Comparison of ENCODE assay signal across 27 cellular contexts in the genomic region with DNA sequence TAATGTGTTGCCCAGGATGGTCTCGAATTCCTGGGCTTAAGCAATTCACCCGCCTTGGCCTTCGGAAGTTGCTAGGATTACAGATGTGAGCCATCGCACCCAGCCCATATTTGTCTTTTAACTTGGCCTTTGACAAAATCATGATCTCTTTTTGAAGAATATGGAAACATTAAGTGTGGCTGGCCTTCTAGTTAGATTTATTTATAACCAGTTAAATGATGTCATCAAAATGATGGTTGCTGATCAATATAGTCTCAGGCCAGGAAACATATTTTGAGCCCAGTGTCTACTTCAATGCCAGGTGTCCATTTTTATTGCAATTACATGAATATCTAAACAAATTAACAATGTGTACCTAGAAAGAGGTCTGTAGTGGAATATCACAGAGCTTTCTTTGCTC.
"Had no signal": no experiment of that assay in that cellular context is flagged by ENCODE, and none has a peak within 500 bp of the region (broad histone marks: within the 10 kb centered on the region; RNA-seq: fewer than 3 reads in every experiment).

No MANE protein-coding gene starts in this region.

- FAIRE-seq: urothelium cell line had no signal

- H3K27me3 ChIP-seq: stomach, suprapubic skin, testis, thyroid gland, tibial artery, tibial nerve, transverse colon, upper lobe of left lung, upper lobe of right lung, uterus, vagina had no signal

- ATAC-seq: stimulated activated effector memory CD8-positive, alpha-beta T cell treated with anti-CD3 and anti-CD28 coated beads, Interleukin-12 subunit alpha, Interleukin-12 subunit beta, amount 100 ng/mL, for 72 hours; stimulated activated memory B cell treated with anti-CD40 and anti-IgM and Interleukin-4, amounts not matched to agents 10 μg/mL and 1 μg/mL and 100 μg/mL, for 72 hours; stimulated activated naive B cell treated with anti-CD40 and anti-IgM and Interleukin-4, amounts not matched to agents 10 μg/mL and 1 μg/mL and 100 μg/mL, for 72 hours; stimulated activated naive CD8-positive, alpha-beta T cell treated with anti-CD3 and anti-CD28 coated beads, Interleukin-15, amount 100 ng/mL, for 72 hours; stimulated activated naive CD8-positive, alpha-beta T cell treated with anti-CD3 and anti-CD28 coated beads, Interleukin-15, Interleukin-2, amounts not matched to agents 100 U/mL and 50 U/mL, for 24 hours; upper lobe of right lung had no signal

- H3K4me1 ChIP-seq: suprapubic skin, testis, thyroid gland, tibial artery, tibial nerve, transverse colon, upper lobe of left lung, upper lobe of right lung, uterus, vagina had no signal

- H3K4me3 ChIP-seq: stomach, suprapubic skin, testis, thoracic aorta, thyroid gland, tibial artery, tibial nerve, transverse colon, upper lobe of left lung, upper lobe of right lung, uterus, vagina had no signal

- DNase-seq: stimulated activated CD4-positive, alpha-beta T cell treated with anti-CD3 and anti-CD28 coated beads, Interleukin-2, amount 100 ng/mL, for 48 hours; stimulated activated CD4-positive, alpha-beta T cell treated with anti-CD3 and anti-CD28 coated beads, Interleukin-4, amount 100 ng/mL, for 1 hour; stimulated activated CD4-positive, alpha-beta T cell treated with anti-CD3 and anti-CD28 coated beads, Interleukin-4, amount 100 ng/mL, for 24 hours; stimulated activated CD4-positive, alpha-beta T cell treated with anti-CD3 and anti-CD28 coated beads, Interleukin-4, amount 100 ng/mL, for 4 hours; stimulated activated CD8-positive, alpha-beta memory T cell treated with anti-CD3 and anti-CD28 coated beads, Interleukin-4, amount 100 ng/mL, for 48 hours; stimulated activated naive B cell treated with anti-CD40 and anti-IgM and Interleukin-4, amounts not matched to agents 10 μg/mL and 1 μg/mL and 100 μg/mL, for 72 hours; stimulated activated naive CD4-positive, alpha-beta T cell; stimulated activated naive CD4-positive, alpha-beta T cell treated with Interleukin-2 at 50 U/mL for 16 hours; stimulated activated naive CD8-positive, alpha-beta T cell treated with anti-CD3 and anti-CD28 coated beads, Interleukin-15, amount 100 ng/mL, for 72 hours; stimulated activated naive CD8-positive, alpha-beta T cell treated with anti-CD3 and anti-CD28 coated beads, Interleukin-15, Interleukin-2, amounts not matched to agents 100 U/mL and 50 U/mL, for 24 hours; stomach; substantia nigra; testis; thyroid gland; tibial artery; transverse colon; trophoblast cell; upper lobe of left lung; upper lobe of right lung; uterus had no signal

- H3K36me3 ChIP-seq: stomach, suprapubic skin, thoracic aorta, thyroid gland, tibial artery, transverse colon, upper lobe of left lung, upper lobe of right lung, uterus, vagina had no signal

- H3K9me3 ChIP-seq: stomach, suprapubic skin, testis, thoracic aorta, thyroid gland, tibial artery, tibial nerve, transverse colon, upper lobe of left lung, upper lobe of right lung, uterus, vagina had no signal

- H3K27ac ChIP-seq: stomach, suprapubic skin, testis, thoracic aorta, thyroid gland, tibial artery, tibial nerve, transverse colon, upper lobe of left lung, upper lobe of right lung, uterus, vagina had no signal
